Comparison of ENCODE assay signal across 8 cellular contexts in genomic region chr2:88600038-88600465, GRCh38. TPM values are rescaled to one million over a fixed set of nuclear protein-coding genes. Genes with fewer than 3 reads are reported as not detected.
DNase-seq lines count a peak whose midpoint lies in the region; ATAC-seq and TF ChIP-seq lines count a peak whose summit lies in the region.

No MANE protein-coding gene starts in this region.

- ATAC-seq in GM19372 (IDR thresholded peaks at IDR 0.05; ENCODE audit: low read depth, unreplicated experiment), result peak; percentile 99
- peak; percentile 99 for ATAC-seq in HG03378 (IDR thresholded peaks at IDR 0.05; ENCODE audit: unreplicated experiment)
- peak; percentile 92 for ATAC-seq in omental fat pad (ENCODE audit: low FRiP score)

- H3K4me3 ChIP-seq in fibroblast of the aortic adventitia (ENCODE audit: low read depth, low read length), result no peak overlapping the region

- DNase-seq in COR-L47 (lab: John Stamatoyannopoulos, UW) (peak; percentile 3), NCI-H82 treated with DMSO at 0.1 percent for 48 hours (lab: John Stamatoyannopoulos, UW; ENCODE audit: unreplicated experiment) (peak; percentile 76), fibroblast of the aortic adventitia (ENCODE audit: low read depth) (peak; percentile 91), omental fat pad (ENCODE audit: low spot score) (no peak), NCI-H1930 (lab: John Stamatoyannopoulos, UW) (no peak)
- DNase-seq in activated T-cell treated with anti-CD3 and anti-CD28 coated beads, Interleukin-2, amount 50 U/mL, for 48 hours, result peak; percentile 24 to 36

- no peak for TF ChIP-seq CTCF in fibroblast of the aortic adventitia (IDR thresholded peaks at IDR 0.05; ENCODE audit: insufficient read depth, low read length)
- TF ChIP-seq CTCF in omental fat pad (IDR thresholded peaks at IDR 0.05), result no peak

RNA-seq across cellular contexts. Expression of gene EIF2AK3, which starts 27.2 kb away (rescaled TPM):
- total RNA-seq in fibroblast of the aortic adventitia (ENCODE audit: low replicate concordance) (31.5 and 92.3 TPM in 2 replicates), omental fat pad (10 to 100 TPM; 15.9 to 41.6 (median 21.5) TPM)

Comparison
In these comparisons a context has a peak if more than half of its experiments do, and no peak if none do; other contexts are left out.
1. DNase-seq: peak in COR-L47 (single experiment), NCI-H82 treated with DMSO at 0.1 percent for 48 hours (single experiment), activated T-cell treated with anti-CD3 and anti-CD28 coated beads, Interleukin-2, amount 50 U/mL, for 48 hours (2 of 2) and fibroblast of the aortic adventitia (single experiment); none in omental fat pad (single experiment) and NCI-H1930 (0 of 2).
2. Peak in every context shown above with its lines, with median percentiles within 50 percentile points of each other: ATAC-seq.